Comparison of ENCODE assay signal across 17 cellular contexts in genomic region chr17:58091024-58091567, GRCh38. TPM values are rescaled to one million over a fixed set of nuclear protein-coding genes. Genes with fewer than 3 reads are reported as not detected.
DNase-seq lines count a peak whose midpoint lies in the region; ATAC-seq and TF ChIP-seq lines count a peak whose summit lies in the region.
"Had no signal": no experiment of that assay in that cellular context is flagged by ENCODE, and none has a peak within 500 bp of the region (broad histone marks: within the 10 kb centered on the region; RNA-seq: fewer than 3 reads in every experiment).

No MANE protein-coding gene starts in this region.

- peak overlapping the region; percentile 60 to 63 for H3K27ac Mint-ChIP-seq in activated naive CD4-positive, alpha-beta T cell treated with anti-CD3 and anti-CD28 coated beads, Interleukin-2, amount 50 U/mL, for 72 hours
- H3K27ac Mint-ChIP-seq in T-helper 17 cell (peak overlapping the region; percentile 61), osteocyte (ENCODE audit: unreplicated experiment) (no peak overlapping the region)

- H3K4me1 Mint-ChIP-seq in T-helper 17 cell = peaks cover 36% of the 10 kb centered on the region
- H3K4me1 Mint-ChIP-seq in osteocyte (ENCODE audit: unreplicated experiment) = no peaks in the 10 kb centered on the region

- H3K4me3 Mint-ChIP-seq in T-helper 17 cell (no peak overlapping the region), osteocyte (ENCODE audit: unreplicated experiment) (no peak overlapping the region)

- no peak for TF ChIP-seq EP300 in esophagus muscularis mucosa (IDR thresholded peaks at IDR 0.05)

- no peak for TF ChIP-seq POLR2A in esophagus muscularis mucosa (IDR thresholded peaks at IDR 0.05; ENCODE audit: low read depth)

- H3K27me3 Mint-ChIP-seq in T-helper 17 cell = no peaks in the 10 kb centered on the region
- no peaks in the 10 kb centered on the region for H3K27me3 Mint-ChIP-seq in osteocyte (ENCODE audit: unreplicated experiment)

- no peak for DNase-seq in activated naive CD4-positive, alpha-beta T cell treated with anti-CD3 and anti-CD28 coated beads, Interleukin-2, amount 50 U/mL, for 72 hours (ENCODE audit: low spot score in 2 of 2)
- DNase-seq in activated naive CD4-positive, alpha-beta T cell (lab: John Stamatoyannopoulos, UW) = no peak
- DNase-seq in T-helper 17 cell (no peak), esophagus muscularis mucosa (ENCODE audit: extremely low spot score) (peak; percentile 86), osteocyte (ENCODE audit: extremely low spot score, unreplicated experiment) (peak; percentile 53), G401 (ENCODE audit: low spot score) (no peak), DMS53 (lab: John Stamatoyannopoulos, UW) (no peak)
- DNase-seq: COR-L47, H7, NCI-H1092, NCI-H146, NCI-H2081 treated with DMSO at 0.1 percent for 48 hours, NCI-H510A treated with DMSO at 0.1 percent for 48 hours, Right ventricle myocardium superior had no signal

- no peak overlapping the region for H3K4me3 ChIP-seq in esophagus muscularis mucosa

- TF ChIP-seq CTCF in esophagus muscularis mucosa (IDR thresholded peaks at IDR 0.05) (no peak), osteocyte (IDR thresholded peaks at IDR 0.05) (no peak)

- H3K9me3 ChIP-seq in T-helper 17 cell (ENCODE audit: control insufficient read depth, low read length, poor library complexity, severe bottlenecking) = no peaks in the 10 kb centered on the region
- H3K9me3 ChIP-seq in esophagus muscularis mucosa = no peaks in the 10 kb centered on the region

- H3K36me3 Mint-ChIP-seq in activated naive CD4-positive, alpha-beta T cell treated with anti-CD3 and anti-CD28 coated beads, Interleukin-2, amount 50 U/mL, for 72 hours = peaks cover 8 to 14% of the 10 kb centered on the region in 2 donors
- H3K36me3 Mint-ChIP-seq in T-helper 17 cell (ENCODE audit: low read depth) (peaks cover 18% of the 10 kb centered on the region), osteocyte (ENCODE audit: unreplicated experiment) (peaks cover 42% of the 10 kb centered on the region)

- no peak for ATAC-seq in activated naive CD4-positive, alpha-beta T cell treated with anti-CD3 and anti-CD28 coated beads, Interleukin-2, amount 50 U/mL, for 72 hours
- ATAC-seq in T-helper 17 cell = no peak

- in situ Hi-C loops in G401 (cut with HindIII; ENCODE audit: low sequenced_read_pairs) = no loop called here

- 60% methylated on average over 2 of the region's 2 CpGs for WGBS in esophagus muscularis mucosa

- peaks cover 44 to 80% (median 70%) of the 10 kb centered on the region in 4 donors for H3K36me3 ChIP-seq in esophagus muscularis mucosa

- H3K9me3 Mint-ChIP-seq in activated naive CD4-positive, alpha-beta T cell treated with anti-CD3 and anti-CD28 coated beads, Interleukin-2, amount 50 U/mL, for 72 hours = no peaks in the 10 kb centered on the region
- H3K9me3 Mint-ChIP-seq in osteocyte (ENCODE audit: unreplicated experiment) = no peaks in the 10 kb centered on the region

- H3K27ac ChIP-seq in esophagus muscularis mucosa (replicated peaks in 1 of 4) = no peak overlapping the region
- H3K27ac ChIP-seq: C4-2B had no signal

- intact Hi-C loops in esophagus muscularis mucosa (cut with DNase I) = no loop called here

- H3K27me3 ChIP-seq in esophagus muscularis mucosa = no peaks in the 10 kb centered on the region

- peaks cover 23 to 47% (median 38%) of the 10 kb centered on the region in 4 donors for H3K4me1 ChIP-seq in esophagus muscularis mucosa

RNA-seq across cellular contexts. Expression of gene DYNLL2, which starts 7.9 kb away (rescaled TPM):
- 10 to 100 TPM; 24.3 to 25.5 TPM for total RNA-seq in activated naive CD4-positive, alpha-beta T cell treated with anti-CD3 and anti-CD28 coated beads, Interleukin-2, amount 50 U/mL, for 72 hours
- 10 to 100 TPM; 41.0 to 44.1 TPM for total RNA-seq in T-helper 17 cell
- total RNA-seq in esophagus muscularis mucosa = 10 to 100 TPM; 22.2 to 37.0 (median 36.3) TPM
- total RNA-seq in osteocyte = 18.8 and 20.5 TPM in 2 replicates
- 10.5 and 11.5 TPM in 2 replicates for total RNA-seq in G401 (2014; rRNA removed; shearing (Covaris generic))

RNA-seq across cellular contexts. Expression of gene OR4D1, which starts 57.1 kb away (rescaled TPM):
- total RNA-seq in activated naive CD4-positive, alpha-beta T cell treated with anti-CD3 and anti-CD28 coated beads, Interleukin-2, amount 50 U/mL, for 72 hours = under 1 TPM; 0.18 to 0.30 TPM
- total RNA-seq in T-helper 17 cell = 1 to 10 TPM; 1.0 to 1.2 TPM
- total RNA-seq in esophagus muscularis mucosa = not detected
- 0.11 TPM in 1 of 2 replicates, not detected in the other for total RNA-seq in osteocyte
- not detected in 2 replicates for total RNA-seq in G401 (2014; rRNA removed; shearing (Covaris generic))
- total RNA-seq: A673, MCF 10A, Right ventricle myocardium superior had no signal

Comparison
In these comparisons a context has a peak if more than half of its experiments do, and no peak if none do; other contexts are left out.
1. DNase-seq: peak in esophagus muscularis mucosa (single experiment) and osteocyte (single experiment); none in activated naive CD4-positive, alpha-beta T cell treated with anti-CD3 and anti-CD28 coated beads, Interleukin-2, amount 50 U/mL, for 72 hours (0 of 2), activated naive CD4-positive, alpha-beta T cell (0 of 4), T-helper 17 cell (0 of 3), G401 (single experiment) and DMS53 (single experiment).